Comparison of ENCODE assay signal across 8 cellular contexts in the genomic region with DNA sequence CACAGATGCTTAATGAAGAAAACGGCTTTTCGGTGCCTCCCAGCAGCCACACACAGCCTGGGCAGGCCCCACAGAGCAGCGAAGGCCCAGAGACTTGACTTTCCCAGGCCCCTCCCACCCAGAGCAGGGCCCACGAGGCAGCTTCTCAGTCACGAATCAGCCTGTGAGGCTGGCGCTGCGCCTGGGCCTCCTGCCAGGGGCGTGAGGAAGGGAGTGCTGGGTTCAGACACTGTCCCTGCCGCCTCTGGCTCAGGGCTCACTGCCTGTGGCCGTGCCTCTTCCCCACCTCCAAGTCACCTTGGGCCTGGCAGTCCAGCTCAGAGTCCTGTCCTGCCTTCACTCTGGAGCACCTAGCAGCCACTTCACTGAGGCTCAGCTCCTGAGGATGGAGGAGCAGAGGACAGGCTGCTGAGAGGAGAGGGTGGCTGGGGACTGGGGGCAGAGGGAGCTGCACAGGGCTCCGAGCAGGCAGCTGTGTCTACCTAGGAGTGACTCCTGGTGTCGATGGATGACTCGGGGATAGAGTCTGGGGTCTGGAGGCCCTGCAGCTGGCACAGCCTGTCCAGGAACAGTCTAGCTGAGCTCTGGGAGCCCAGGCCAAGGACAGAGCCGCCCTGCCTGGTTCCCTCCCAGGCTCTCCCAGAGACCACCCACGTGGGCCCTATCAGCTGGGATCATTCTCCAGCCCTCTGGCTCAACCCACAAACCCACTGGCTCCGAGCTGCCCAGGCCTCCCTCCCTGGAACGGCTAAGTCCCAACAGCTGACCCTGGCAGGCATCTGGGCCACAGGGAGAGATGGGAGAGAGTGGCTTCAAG. TPM values are rescaled to one million over a fixed set of nuclear protein-coding genes. Genes with fewer than 3 reads are reported as not detected.
A peak's percentile ranks its signal among the peaks of the same experiment; 100 is the strongest.
DNase-seq lines count a peak whose midpoint lies in the region; ATAC-seq and TF ChIP-seq lines count a peak whose summit lies in the region.

No MANE protein-coding gene starts in this region.

- no peaks in the 10 kb centered on the region for H4K20me1 ChIP-seq in HCT116 (ENCODE audit: insufficient read depth)

- no peaks in the 10 kb centered on the region for H3K9me2 ChIP-seq in HCT116 (ENCODE audit: insufficient read depth)

- DNase-seq in AG09319 (ENCODE audit: extremely low read depth, low read depth) (peak; percentile 85), HCT116 (ENCODE audit: low read depth, low spot score) (no peak), foreskin keratinocyte (no peak), occipital lobe (lab: John Stamatoyannopoulos, UW) (peak; percentile 37), Caco-2 (no peak), endothelial cell (ENCODE audit: low spot score) (no peak), HuH-7.5 (ENCODE audit: low spot score) (no peak)
- peak; percentile 62 for DNase-seq in activated CD8-positive, alpha-beta T cell treated with anti-CD3 and anti-CD28 coated beads for 36 hours

- H3K27me3 Mint-ChIP-seq in activated CD8-positive, alpha-beta T cell treated with anti-CD3 and anti-CD28 coated beads for 36 hours: no peaks in the 10 kb centered on the region
- no peaks in the 10 kb centered on the region for H3K27me3 Mint-ChIP-seq in Caco-2 (ENCODE audit: insufficient read depth, unreplicated experiment)
- H3K27me3 Mint-ChIP-seq in endothelial cell (ENCODE audit: unreplicated experiment): peaks cover 6% of the 10 kb centered on the region

- no peak for TF ChIP-seq RAD21 in HCT116 (IDR thresholded peaks at IDR 0.05; ENCODE audit: low read depth)

- POLR2A ChIA-PET in HCT116 (lab: Charles Lee): no interaction called here
- POLR2A ChIA-PET in activated CD8-positive, alpha-beta T cell treated with anti-CD3 and anti-CD28 coated beads for 36 hours (lab: Charles Lee): interaction anchor here (1.8 kb wide), 1 partner anchor 34 kb away, joined by 7 read pairs; no protein-coding TSS in a partner anchor
- POLR2A ChIA-PET in Caco-2 (lab: Charles Lee): no interaction called here

- ATAC-seq in HCT116: peak; percentile 49
- peak; percentile 7 for ATAC-seq in activated CD8-positive, alpha-beta T cell treated with anti-CD3 and anti-CD28 coated beads for 36 hours
- ATAC-seq in foreskin keratinocyte: peak; percentile 42

- H3K9ac ChIP-seq in HCT116 (ENCODE audit: low read length): no peak overlapping the region

- H3K4me3 Mint-ChIP-seq in activated CD8-positive, alpha-beta T cell treated with anti-CD3 and anti-CD28 coated beads for 36 hours: no peak overlapping the region
- H3K4me3 Mint-ChIP-seq in Caco-2 (ENCODE audit: unreplicated experiment): no peak overlapping the region
- H3K4me3 Mint-ChIP-seq in endothelial cell (ENCODE audit: unreplicated experiment): no peak overlapping the region

- no peaks in the 10 kb centered on the region for H3K79me2 ChIP-seq in HCT116 (ENCODE audit: insufficient read depth, low read length)

- H3K27ac Mint-ChIP-seq in activated CD8-positive, alpha-beta T cell treated with anti-CD3 and anti-CD28 coated beads for 36 hours: peak overlapping the region; percentile 73
- H3K27ac Mint-ChIP-seq in Caco-2 (ENCODE audit: unreplicated experiment) (no peak overlapping the region), endothelial cell (ENCODE audit: unreplicated experiment) (no peak overlapping the region)

- H2AFZ ChIP-seq in HCT116 (ENCODE audit: low read depth, low read length, poor library complexity, severe bottlenecking): no peak overlapping the region

- no peak overlapping the region for H3K4me3 ChIP-seq in HCT116 (replicated peaks in 1 of 2; ENCODE audit: low read depth in 1 of 2, low read length in 2 of 2)
- no peak overlapping the region for H3K4me3 ChIP-seq in Caco-2 (ENCODE audit: low read depth, low read length)

- intact Hi-C loops in HCT116 (cut with micrococcal nuclease) (no loop called here), Caco-2 (cut with micrococcal nuclease; ENCODE audit: unreplicated experiment) (no loop called here)
- intact Hi-C loops in activated CD8-positive, alpha-beta T cell treated with anti-CD3 and anti-CD28 coated beads for 36 hours (cut with micrococcal nuclease): no loop called here

- H3K27ac ChIP-seq in HCT116 (ENCODE audit: low read depth, low read length) (no peak overlapping the region), foreskin keratinocyte (no peak overlapping the region)

- H3K36me3 Mint-ChIP-seq in activated CD8-positive, alpha-beta T cell treated with anti-CD3 and anti-CD28 coated beads for 36 hours (ENCODE audit: low read depth): peaks cover 3% of the 10 kb centered on the region
- H3K36me3 Mint-ChIP-seq in Caco-2 (ENCODE audit: insufficient read depth, unreplicated experiment) (no peaks in the 10 kb centered on the region), endothelial cell (ENCODE audit: low read depth, unreplicated experiment) (no peaks in the 10 kb centered on the region)

- H3K4me1 ChIP-seq in HCT116 (ENCODE audit: control insufficient read depth in 1 of 2, insufficient read depth in 2 of 2, low read length in 2 of 2): peaks cover 7 to 50% of the 10 kb centered on the region in 2 experiments; a peak in 3 of 4 replicates
- H3K4me1 ChIP-seq in foreskin keratinocyte: no peaks in the 10 kb centered on the region
- peaks cover 10% of the 10 kb centered on the region; the same call in 1 of the 2 replicates for H3K4me1 ChIP-seq in Caco-2

- CTCF ChIA-PET in HCT116 (lab: Charles Lee): no interaction called here
- CTCF ChIA-PET in activated CD8-positive, alpha-beta T cell treated with anti-CD3 and anti-CD28 coated beads for 36 hours (lab: Charles Lee): interaction anchor here (1.1 kb wide), 1 partner anchor 632 kb away, joined by 3 read pairs; no protein-coding TSS in a partner anchor
- CTCF ChIA-PET in Caco-2 (lab: Charles Lee): interaction anchor here (1.3 kb wide), 1 partner anchor 25 kb away, joined by 8 read pairs; no protein-coding TSS in a partner anchor

- H3K27me3 ChIP-seq in HCT116 (ENCODE audit: insufficient read depth, low read length) (no peaks in the 10 kb centered on the region), foreskin keratinocyte (no peaks in the 10 kb centered on the region), Caco-2 (replicated peaks; ENCODE audit: control insufficient read depth, insufficient read depth, low read length) (no peaks in the 10 kb centered on the region)

- no peak for TF ChIP-seq CTCF in AG09319 (IDR thresholded peaks at IDR 0.05; ENCODE audit: low read depth, low read length)
- TF ChIP-seq CTCF in HCT116 (IDR thresholded peaks at IDR 0.05 in 2 of 3, conservative IDR thresholded peaks at IDR 0.05 in 1 of 3; ENCODE audit: borderline replicate concordance in 1 of 3, insufficient read depth in 1 of 3, low read depth in 2 of 3, low read length in 2 of 3): no peak
- TF ChIP-seq CTCF in activated CD8-positive, alpha-beta T cell treated with anti-CD3 and anti-CD28 coated beads for 36 hours (IDR thresholded peaks at IDR 0.05): no peak
- TF ChIP-seq CTCF in foreskin keratinocyte (conservative IDR thresholded peaks at IDR 0.05): no peak
- no peak for TF ChIP-seq CTCF in Caco-2 (IDR thresholded peaks at IDR 0.05; ENCODE audit: insufficient read depth in 1 of 2, low read depth in 1 of 2, low read length in 1 of 2, severe bottlenecking in 1 of 2, unreplicated experiment in 1 of 2)
- TF ChIP-seq CTCF in endothelial cell (IDR thresholded peaks at IDR 0.05; ENCODE audit: unreplicated experiment): no peak

- no TSS peak for BruUV-seq in HCT116 (replicated peaks; lab: Mats Ljungman, UMichigan)
- BruUV-seq in Caco-2 (replicated peaks; lab: Mats Ljungman, UMichigan): no TSS peak

- RAD21 ChIA-PET in HCT116 (lab: Charles Lee; ENCODE audit: low non-redundant PET in 1 of 2, low total read pairs in 2 of 2, uncharacterized antibody in 2 of 2, unreplicated experiment in 2 of 2): no interaction called here

- no peak for TF ChIP-seq POLR2A in HCT116 (IDR thresholded peaks at IDR 0.05; ENCODE audit: borderline replicate concordance, extremely low read depth, insufficient read depth, insufficient read length)

- H3K9me3 ChIP-seq in HCT116 (ENCODE audit: control insufficient read depth in 1 of 2, insufficient read depth in 1 of 2, low read depth in 1 of 2, low read length in 2 of 2) (no peaks in the 10 kb centered on the region), Caco-2 (no peaks in the 10 kb centered on the region)

- H3K36me3 ChIP-seq in HCT116 (ENCODE audit: control insufficient read depth in 1 of 2, insufficient read depth in 2 of 2, low read length in 2 of 2) (no peaks in the 10 kb centered on the region), Caco-2 (ENCODE audit: control insufficient read depth, insufficient read depth, low read length) (no peaks in the 10 kb centered on the region)

- H3K4me2 ChIP-seq in HCT116 (ENCODE audit: low read length): no peak overlapping the region

- H3K4me1 Mint-ChIP-seq in activated CD8-positive, alpha-beta T cell treated with anti-CD3 and anti-CD28 coated beads for 36 hours (ENCODE audit: low read depth): peaks cover 49% of the 10 kb centered on the region
- peaks cover 7% of the 10 kb centered on the region for H3K4me1 Mint-ChIP-seq in Caco-2 (ENCODE audit: low read depth, unreplicated experiment)
- H3K4me1 Mint-ChIP-seq in endothelial cell (ENCODE audit: unreplicated experiment): no peaks in the 10 kb centered on the region

- H3K9me3 Mint-ChIP-seq in activated CD8-positive, alpha-beta T cell treated with anti-CD3 and anti-CD28 coated beads for 36 hours: no peaks in the 10 kb centered on the region
- H3K9me3 Mint-ChIP-seq in Caco-2 (ENCODE audit: unreplicated experiment) (no peaks in the 10 kb centered on the region), endothelial cell (ENCODE audit: unreplicated experiment) (no peaks in the 10 kb centered on the region)

TF ChIP-seq in HCT116, 20 proteins besides CTCF, POLR2A, EP300 and RAD21:
- TF ChIP-seq CBX3 (IDR thresholded peaks at IDR 0.05; ENCODE audit: low read depth): no peak
- TF ChIP-seq FOSL1 (IDR thresholded peaks at IDR 0.05; ENCODE audit: low read depth): no peak
- no peak for TF ChIP-seq ZNF274 (IDR thresholded peaks at IDR 0.05; ENCODE audit: low read depth, low read length)

RNA-seq across cellular contexts. Expression of a gene that starts 36.4 kb away (rescaled TPM):
- 44.8 TPM for total RNA-seq in HCT116 (2021; ENCODE audit: unreplicated experiment)
- 21.9 and 28.4 TPM in 2 replicates for polyA plus RNA-seq in HCT116 (2012)
- 100 to 1,000 TPM; 114 to 119 TPM for total RNA-seq in activated CD8-positive, alpha-beta T cell treated with anti-CD3 and anti-CD28 coated beads for 36 hours
- 35.6 and 38.5 TPM in 2 replicates for total RNA-seq in foreskin keratinocyte
- 13.6 and 16.9 TPM in 2 replicates for polyA plus RNA-seq in foreskin keratinocyte
- 6.2 TPM for total RNA-seq in occipital lobe
- 64.6 and 70.7 TPM in 2 replicates for total RNA-seq in Caco-2 (2022)
- 24.4 TPM for total RNA-seq in endothelial cell (ENCODE audit: unreplicated experiment)

Comparison
In these comparisons a context has a peak if more than half of its experiments do, and no peak if none do; other contexts are left out.
1. DNase-seq: peak in AG09319 (single experiment), activated CD8-positive, alpha-beta T cell treated with anti-CD3 and anti-CD28 coated beads for 36 hours (single experiment) and occipital lobe (single experiment); none in HCT116 (single experiment), foreskin keratinocyte (0 of 2), Caco-2 (0 of 2), endothelial cell (single experiment) and HuH-7.5 (single experiment).
2. Peak in every context shown above with its lines, with median percentiles within 50 percentile points of each other: ATAC-seq.